Comparison of ENCODE assay signal across 9 cellular contexts in the genomic region with DNA sequence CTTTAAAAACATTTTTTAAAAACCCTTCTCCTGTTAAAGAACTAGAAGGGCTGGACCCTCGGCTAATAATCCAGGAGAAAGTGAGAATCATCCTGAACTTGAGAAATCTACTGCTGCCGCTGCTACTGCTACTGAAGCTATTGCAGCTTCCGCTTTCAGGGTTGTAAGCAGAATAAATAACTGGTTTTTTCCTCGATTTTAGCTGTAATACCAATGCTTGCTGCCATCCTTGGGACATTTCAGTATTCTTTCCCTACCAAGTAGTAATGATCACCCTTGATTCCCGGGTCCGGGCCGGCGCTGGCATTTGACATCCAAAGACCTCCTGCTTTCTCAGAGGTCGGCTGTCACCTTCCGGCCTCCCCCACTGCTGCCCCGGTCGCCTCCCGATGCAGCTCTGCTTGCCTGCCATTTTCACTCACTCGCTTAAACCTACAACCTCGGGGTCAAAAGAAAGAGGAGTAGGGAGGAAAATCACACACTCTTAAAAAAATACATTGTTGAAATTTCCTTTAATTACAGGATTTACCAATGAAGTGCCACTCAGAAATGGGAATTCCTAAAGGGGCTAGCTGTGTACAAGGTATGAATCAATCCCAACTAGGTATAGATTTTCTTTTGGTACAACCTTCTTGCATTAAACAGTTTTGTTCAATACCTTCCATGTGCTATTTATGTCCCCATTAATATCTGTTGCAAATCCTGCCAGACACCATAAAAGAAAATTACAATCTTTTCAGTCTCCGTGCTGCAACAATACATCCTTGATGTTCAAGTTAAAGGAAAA. TPM values are rescaled to one million over a fixed set of nuclear protein-coding genes. Genes with fewer than 3 reads are reported as not detected.
DNase-seq lines count a peak whose midpoint lies in the region; ATAC-seq and TF ChIP-seq lines count a peak whose summit lies in the region.
"Had no signal": no experiment of that assay in that cellular context is flagged by ENCODE, and none has a peak within 500 bp of the region (broad histone marks: within the 10 kb centered on the region; RNA-seq: fewer than 3 reads in every experiment).

No MANE protein-coding gene starts in this region.

- peaks cover 84% of the 10 kb centered on the region for H3K27me3 Mint-ChIP-seq in activated T-cell treated with anti-CD3 and anti-CD28 coated beads, Interleukin-2, amount 50 U/mL, for 4 hours (ENCODE audit: low read depth)
- H3K27me3 Mint-ChIP-seq in memory B cell = peaks cover 42% of the 10 kb centered on the region

- H3K27me3 ChIP-seq in body of pancreas (no peaks in the 10 kb centered on the region), transverse colon (peaks cover 98% of the 10 kb centered on the region)

- H3K36me3 Mint-ChIP-seq in activated T-cell treated with anti-CD3 and anti-CD28 coated beads, Interleukin-2, amount 50 U/mL, for 4 hours (ENCODE audit: insufficient read depth) = no peaks in the 10 kb centered on the region
- peaks cover 7% of the 10 kb centered on the region for H3K36me3 Mint-ChIP-seq in memory B cell

- H3K4me3 Mint-ChIP-seq in activated T-cell treated with anti-CD3 and anti-CD28 coated beads, Interleukin-2, amount 50 U/mL, for 4 hours = peak overlapping the region; percentile 71
- peak overlapping the region; percentile 83 for H3K4me3 Mint-ChIP-seq in memory B cell

- TF ChIP-seq EP300 in transverse colon (IDR thresholded peaks at IDR 0.05; ENCODE audit: low read depth) = no peak

- H3K4me1 ChIP-seq in body of pancreas (peaks cover 51% of the 10 kb centered on the region), transverse colon (peaks cover 4 to 61% (median 44%) of the 10 kb centered on the region in 4 donors)

- WGBS in body of pancreas, 2 donors = 5 to 12% methylated on average over 16 of the region's 16 CpGs
- WGBS in transverse colon (ENCODE audit: low coverage in 1 of 2), 2 donors = 12 to 23% methylated on average over 16 of the region's 16 CpGs

- H3K27ac ChIP-seq in body of pancreas (peak overlapping the region; percentile 90 to 96 (median 92)), transverse colon (peak overlapping the region in 1 of 4 donors; percentile 88)

- no peak for ATAC-seq in activated T-cell treated with anti-CD3 and anti-CD28 coated beads, Interleukin-2, amount 50 U/mL, for 4 hours
- ATAC-seq in body of pancreas (no peak), memory B cell (ENCODE audit: low read depth) (no peak), GM18909 (IDR thresholded peaks at IDR 0.05; ENCODE audit: poor library complexity, unreplicated experiment) (no peak)

- no peak overlapping the region for H3K27ac Mint-ChIP-seq in memory B cell

- intact Hi-C loops in body of pancreas (cut with DNase I) = no loop called here
- intact Hi-C loops in transverse colon (cut with DNase I; ENCODE audit: low total_unique reads) = loop anchor here (5.0 to 10.0 kb wide), 2 partner anchors 517 to 799 kb away; no protein-coding TSS in a partner anchor

- H3K4me1 Mint-ChIP-seq in activated T-cell treated with anti-CD3 and anti-CD28 coated beads, Interleukin-2, amount 50 U/mL, for 4 hours (ENCODE audit: low read depth) = peaks cover 48% of the 10 kb centered on the region
- H3K4me1 Mint-ChIP-seq in memory B cell = peaks cover 20% of the 10 kb centered on the region

- H3K4me3 ChIP-seq in body of pancreas (peak overlapping the region; percentile 4 to 57), transverse colon (peak overlapping the region in 3 of 4 donors; percentile 59 to 66 (median 62))

- in situ Hi-C loops in transverse colon (cut with MboI; ENCODE audit: low pct_ligation_motif_present in 1 of 4, low pct_unique_long_range_greater_than_20kb in 1 of 4, low sequenced_read_pairs in 3 of 4) = loop anchor here in 3 of 4 donors (10.0 to 25.0 kb wide), 3 partner anchors 277 to 527 kb away; no protein-coding TSS in a partner anchor

- no peak for DNase-seq in activated T-cell treated with anti-CD3 and anti-CD28 coated beads, Interleukin-2, amount 50 U/mL, for 4 hours
- DNase-seq in activated T-cell treated with anti-CD3 and anti-CD28 coated beads for 4 hours (no peak), body of pancreas (peak in 3 of 4 donors; percentile 27 to 44 (median 33)), memory B cell (ENCODE audit: low spot score in 2 of 2) (no peak), transverse colon (peak; percentile 15), DMS79 (lab: John Stamatoyannopoulos, UW) (no peak), NCI-H2171 (lab: John Stamatoyannopoulos, UW) (no peak)
- DNase-seq: hypothalamus had no signal

- peaks cover 7% of the 10 kb centered on the region for H3K9me3 Mint-ChIP-seq in activated T-cell treated with anti-CD3 and anti-CD28 coated beads, Interleukin-2, amount 50 U/mL, for 4 hours
- H3K9me3 Mint-ChIP-seq in memory B cell = peaks cover 7% of the 10 kb centered on the region

- H3K36me3 ChIP-seq in body of pancreas (replicated peaks in 1 of 2; ENCODE audit: insufficient read depth in 1 of 2, low read depth in 2 of 2) (no peaks in the 10 kb centered on the region), transverse colon (no peaks in the 10 kb centered on the region)

- no peaks in the 10 kb centered on the region for H3K9me3 ChIP-seq in body of pancreas
- no peaks in the 10 kb centered on the region for H3K9me3 ChIP-seq in transverse colon

- peak in 1 of 3 donors; percentile 11 for TF ChIP-seq POLR2A in body of pancreas (IDR thresholded peaks at IDR 0.05)
- no peak for TF ChIP-seq POLR2A in transverse colon (IDR thresholded peaks at IDR 0.05)

- TF ChIP-seq CTCF in body of pancreas (IDR thresholded peaks at IDR 0.05) (no peak), transverse colon (IDR thresholded peaks at IDR 0.05) (no peak)

RNA-seq across cellular contexts. Expression of a gene that starts 0.7 kb away (rescaled TPM):
- total RNA-seq in activated T-cell treated with anti-CD3 and anti-CD28 coated beads, Interleukin-2, amount 50 U/mL, for 4 hours = under 1 TPM; 0.24 to 0.40 (median 0.38) TPM
- total RNA-seq in body of pancreas = 10 to 100 TPM; 47.5 to 58.1 TPM
- 10 to 100 TPM; 57.2 to 85.1 (median 80.7) TPM for total RNA-seq in transverse colon

Comparison
In these comparisons a context has a peak if more than half of its experiments do, and no peak if none do; other contexts are left out.
1. DNase-seq: peak in body of pancreas (3 of 4) and transverse colon (single experiment); none in activated T-cell treated with anti-CD3 and anti-CD28 coated beads, Interleukin-2, amount 50 U/mL, for 4 hours (single experiment), activated T-cell treated with anti-CD3 and anti-CD28 coated beads for 4 hours (single experiment), memory B cell (0 of 2), DMS79 (single experiment) and NCI-H2171 (single experiment).
2. RNA of a gene that starts 0.7 kb away (total RNA-seq): 57.2 to 85.1 TPM in transverse colon and 47.5 to 58.1 TPM in body of pancreas; 0.24 to 0.40 TPM in activated T-cell treated with anti-CD3 and anti-CD28 coated beads, Interleukin-2, amount 50 U/mL, for 4 hours; every median in the first group is over 10 times any median in the second.